Comparison of ENCODE assay signal across 16 cellular contexts in the genomic region with DNA sequence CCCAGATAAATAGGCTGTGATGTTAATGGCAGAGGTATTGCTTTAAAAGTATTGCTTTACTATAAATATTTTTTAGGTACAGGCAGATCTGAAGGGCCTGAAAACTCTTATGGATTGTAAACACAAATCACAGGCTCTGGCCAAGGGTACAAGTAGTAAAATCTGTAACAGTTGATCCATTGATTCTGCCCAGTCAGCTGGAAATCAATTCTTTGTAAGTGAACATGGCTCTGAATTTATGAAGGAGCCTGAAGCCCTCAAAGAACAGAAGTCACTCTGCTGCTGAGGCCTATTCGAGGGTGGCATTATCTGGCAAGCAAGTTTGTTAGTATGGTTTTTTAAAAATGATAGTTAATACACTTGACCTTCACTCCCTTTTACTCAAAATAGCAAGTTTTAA.
A peak's percentile ranks its signal among the peaks of the same experiment; 100 is the strongest.
DNase-seq lines count a peak whose midpoint lies in the region; ATAC-seq, FAIRE-seq and TF ChIP-seq lines count a peak whose summit lies in the region.
"Had no signal": no experiment of that assay in that cellular context is flagged by ENCODE, and none has a peak within 500 bp of the region (broad histone marks: within the 10 kb centered on the region; RNA-seq: fewer than 3 reads in every experiment).

No MANE protein-coding gene starts in this region.

- DNase-seq in HepG2 (ENCODE audit: low spot score) (no peak), right lobe of liver (no peak), cerebellar cortex (ENCODE audit: low spot score) (peak; percentile 8), midbrain (lab: John Stamatoyannopoulos, UW) (peak; percentile 24), HTR-8/SVneo (ENCODE audit: insufficient read length, low spot score) (no peak), NCI-H82 treated with DMSO at 0.1 percent for 48 hours (lab: John Stamatoyannopoulos, UW; ENCODE audit: unreplicated experiment) (no peak)
- DNase-seq in stimulated activated CD4-positive, alpha-beta T cell treated with anti-CD3 and anti-CD28 coated beads, Interleukin-15, amount 100 ng/mL, for 24 hours: no peak
- DNase-seq: Caco-2; CD8-positive, alpha-beta T cell; DND-41; GF-D8 had no signal

- CTCF ChIA-PET in HepG2 (lab: Yijun Ruan, JAX; ENCODE audit: low intra/inter-chr PET ratio, low total read pairs): no interaction called here

- no peaks in the 10 kb centered on the region for H3K79me2 ChIP-seq in HepG2 (ENCODE audit: insufficient read depth, low read length)

- no peak for TF ChIP-seq POLR2A in HepG2 (IDR thresholded peaks at IDR 0.05; ENCODE audit: insufficient read depth in 1 of 2, low read depth in 2 of 2, low read length in 2 of 2)
- no peak for TF ChIP-seq POLR2A in right lobe of liver (IDR thresholded peaks at IDR 0.05)

- no peak overlapping the region for H3K9ac ChIP-seq in HepG2 (ENCODE audit: insufficient read depth, low read depth, low read length)

- POLR2A ChIA-PET in HepG2 (lab: Yijun Ruan, JAX): no interaction called here

- no peaks in the 10 kb centered on the region for H3K27me3 ChIP-seq in HepG2 (ENCODE audit: control insufficient read depth in 1 of 2, insufficient read depth in 2 of 2, low read length in 2 of 2)
- H3K27me3 ChIP-seq in right lobe of liver: no peaks in the 10 kb centered on the region

- H3K36me3 ChIP-seq in HepG2 (replicated peaks in 1 of 2; ENCODE audit: control insufficient read depth in 1 of 2, insufficient read depth in 2 of 2, low read length in 2 of 2): no peaks in the 10 kb centered on the region
- no peaks in the 10 kb centered on the region for H3K36me3 ChIP-seq in right lobe of liver

- in situ Hi-C loops in HepG2 (cut with HindIII; ENCODE audit: extremely low pct_ligation_motif_present, low pct_unique_long_range_greater_than_20kb): no loop called here

- no peak for TF ChIP-seq EP300 in HepG2 (IDR thresholded peaks at IDR 0.05; ENCODE audit: low read depth in 2 of 2, low read length in 2 of 2)
- no peak for TF ChIP-seq EP300 in HepG2 (CRISPR knock-in tag; IDR thresholded peaks at IDR 0.05; ENCODE audit: borderline replicate concordance)

- intact Hi-C loops in HepG2 (cut with micrococcal nuclease; ENCODE audit: unreplicated experiment): no loop called here
- intact Hi-C loops in right lobe of liver (cut with DNase I): no loop called here

- ATAC-seq in HepG2: no peak
- ATAC-seq in right lobe of liver: no peak
- no peak for ATAC-seq in GM21367 (IDR thresholded peaks at IDR 0.05; ENCODE audit: unreplicated experiment)
- ATAC-seq: CD8-positive, alpha-beta T cell; HCT116 had no signal

- no peak overlapping the region for H3K4me2 ChIP-seq in HepG2 (ENCODE audit: low read depth, low read length)

- no peak overlapping the region for H2AFZ ChIP-seq in HepG2 (ENCODE audit: low read length)

- no peaks in the 10 kb centered on the region for H3K4me1 ChIP-seq in HepG2 (ENCODE audit: insufficient read depth, low read length)
- no peaks in the 10 kb centered on the region for H3K4me1 ChIP-seq in right lobe of liver
- H3K4me1 ChIP-seq: Caco-2 had no signal

- FAIRE-seq in HepG2 (lab: Jason Lieb, UNC) (no peak), HTR-8/SVneo (lab: Jason Lieb, UNC) (no peak)
- FAIRE-seq: GM19239, H1 had no signal

- no peaks in the 10 kb centered on the region for H4K20me1 ChIP-seq in HepG2 (ENCODE audit: insufficient read depth, low read length)

- H3K4me3 ChIP-seq in HepG2 (replicated peaks in 1 of 3; ENCODE audit: insufficient read depth in 1 of 3, low read depth in 2 of 3, low read length in 3 of 3) (no peak overlapping the region), right lobe of liver (no peak overlapping the region)

- TF ChIP-seq RAD21 in HepG2 (CRISPR knock-in tag; IDR thresholded peaks at IDR 0.05): no peak

- TF ChIP-seq CTCF in HepG2 (CRISPR knock-in tag; IDR thresholded peaks at IDR 0.05) (no peak), right lobe of liver (IDR thresholded peaks at IDR 0.05) (no peak)

- WGBS in HepG2 (ENCODE audit: low lambda C conversion rate): 0% methylated on average over 1 of the region's 1 CpG
- 24% methylated on average over 1 of the region's 1 CpG for WGBS in right lobe of liver (ENCODE audit: insufficient coverage, low coverage, low lambda C conversion rate, missing lambda C conversion rate)

- BruUV-seq in HepG2 (replicated peaks; lab: Mats Ljungman, UMichigan): no TSS peak

- H3K9me3 ChIP-seq in HepG2 (ENCODE audit: low read length): peaks cover 79% of the 10 kb centered on the region
- no peaks in the 10 kb centered on the region for H3K9me3 ChIP-seq in right lobe of liver
- H3K9me3 ChIP-seq: Caco-2 had no signal

- H3K27ac ChIP-seq in HepG2 (ENCODE audit: extremely low read length, insufficient read depth, low read length) (no peak overlapping the region), right lobe of liver (no peak overlapping the region)
- H3K27ac ChIP-seq: 22Rv1 had no signal

TF ChIP-seq in HepG2, 621 proteins besides CTCF, POLR2A, EP300 and RAD21:
- TF ChIP-seq SMC3 (IDR thresholded peaks at IDR 0.05; ENCODE audit: low read length) (no peak), TEAD3 (CRISPR knock-in tag; optimal IDR thresholded peaks at IDR 0.05; ENCODE audit: borderline replicate concordance) (no peak), JUND (CRISPR knock-in tag; IDR thresholded peaks at IDR 0.05) (no peak), KMT2B (CRISPR knock-in tag; IDR thresholded peaks at IDR 0.05) (no peak), MAFF (IDR thresholded peaks at IDR 0.05; ENCODE audit: low read depth, low read length) (peak; percentile 56), THYN1 (CRISPR knock-in tag; IDR thresholded peaks at IDR 0.05; ENCODE audit: borderline replicate concordance, low read depth) (no peak), ZNF17 (CRISPR knock-in tag; IDR thresholded peaks at IDR 0.05) (no peak), CENPT (CRISPR knock-in tag; IDR thresholded peaks at IDR 0.05; ENCODE audit: low read depth) (no peak), MAFK (conservative IDR thresholded peaks at IDR 0.05 in 1 of 2, IDR thresholded peaks at IDR 0.05 in 1 of 2; ENCODE audit: low read length in 2 of 2) (peak; percentile 46 to 69; a peak in 3 of 4 replicates), KLF16 (CRISPR knock-in tag; IDR thresholded peaks at IDR 0.05) (no peak), RORA (CRISPR knock-in tag; IDR thresholded peaks at IDR 0.05) (no peak), SALL1 (CRISPR knock-in tag; IDR thresholded peaks at IDR 0.05) (no peak), ERF (CRISPR knock-in tag; IDR thresholded peaks at IDR 0.05) (no peak), SETDB1 (CRISPR knock-in tag; IDR thresholded peaks at IDR 0.05; ENCODE audit: borderline replicate concordance) (no peak)
- TF ChIP-seq, protein P1, sequence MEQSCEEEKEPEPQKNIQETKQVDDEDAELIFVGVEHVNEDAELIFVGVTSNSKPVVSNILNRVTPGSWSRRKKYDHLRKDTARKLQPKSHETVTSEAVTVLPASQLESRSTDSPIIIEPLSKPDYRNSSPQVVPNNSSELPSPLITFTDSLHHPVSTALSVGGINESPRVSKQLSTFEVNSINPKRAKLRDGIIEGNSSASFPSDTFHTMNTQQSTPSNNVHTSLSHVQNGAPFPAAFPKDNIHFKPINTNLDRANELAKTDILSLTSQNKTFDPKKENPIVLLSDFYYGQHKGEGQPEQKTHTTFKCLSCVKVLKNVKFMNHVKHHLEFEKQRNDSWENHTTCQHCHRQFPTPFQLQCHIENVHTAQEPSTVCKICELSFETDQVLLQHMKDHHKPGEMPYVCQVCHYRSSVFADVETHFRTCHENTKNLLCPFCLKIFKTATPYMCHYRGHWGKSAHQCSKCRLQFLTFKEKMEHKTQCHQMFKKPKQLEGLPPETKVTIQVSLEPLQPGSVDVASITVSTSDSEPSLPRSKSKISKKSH (CRISPR knock-in tag; IDR thresholded peaks at IDR 0.05; ENCODE audit: borderline replicate concordance): no peak
- TF ChIP-seq, protein P2, sequence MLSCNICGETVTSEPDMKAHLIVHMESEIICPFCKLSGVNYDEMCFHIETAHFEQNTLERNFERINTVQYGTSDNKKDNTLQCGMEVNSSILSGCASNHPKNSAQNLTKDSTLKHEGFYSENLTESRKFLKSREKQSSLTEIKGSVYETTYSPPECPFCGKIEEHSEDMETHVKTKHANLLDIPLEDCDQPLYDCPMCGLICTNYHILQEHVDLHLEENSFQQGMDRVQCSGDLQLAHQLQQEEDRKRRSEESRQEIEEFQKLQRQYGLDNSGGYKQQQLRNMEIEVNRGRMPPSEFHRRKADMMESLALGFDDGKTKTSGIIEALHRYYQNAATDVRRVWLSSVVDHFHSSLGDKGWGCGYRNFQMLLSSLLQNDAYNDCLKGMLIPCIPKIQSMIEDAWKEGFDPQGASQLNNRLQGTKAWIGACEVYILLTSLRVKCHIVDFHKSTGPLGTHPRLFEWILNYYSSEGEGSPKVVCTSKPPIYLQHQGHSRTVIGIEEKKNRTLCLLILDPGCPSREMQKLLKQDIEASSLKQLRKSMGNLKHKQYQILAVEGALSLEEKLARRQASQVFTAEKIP (CRISPR knock-in tag; IDR thresholded peaks at IDR 0.05; ENCODE audit: borderline replicate concordance): no peak
- TF ChIP-seq, protein P3, sequence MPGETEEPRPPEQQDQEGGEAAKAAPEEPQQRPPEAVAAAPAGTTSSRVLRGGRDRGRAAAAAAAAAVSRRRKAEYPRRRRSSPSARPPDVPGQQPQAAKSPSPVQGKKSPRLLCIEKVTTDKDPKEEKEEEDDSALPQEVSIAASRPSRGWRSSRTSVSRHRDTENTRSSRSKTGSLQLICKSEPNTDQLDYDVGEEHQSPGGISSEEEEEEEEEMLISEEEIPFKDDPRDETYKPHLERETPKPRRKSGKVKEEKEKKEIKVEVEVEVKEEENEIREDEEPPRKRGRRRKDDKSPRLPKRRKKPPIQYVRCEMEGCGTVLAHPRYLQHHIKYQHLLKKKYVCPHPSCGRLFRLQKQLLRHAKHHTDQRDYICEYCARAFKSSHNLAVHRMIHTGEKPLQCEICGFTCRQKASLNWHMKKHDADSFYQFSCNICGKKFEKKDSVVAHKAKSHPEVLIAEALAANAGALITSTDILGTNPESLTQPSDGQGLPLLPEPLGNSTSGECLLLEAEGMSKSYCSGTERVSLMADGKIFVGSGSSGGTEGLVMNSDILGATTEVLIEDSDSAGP (CRISPR knock-in tag; IDR thresholded peaks at IDR 0.05; ENCODE audit: borderline replicate concordance): no peak
- TF ChIP-seq, protein P4, sequence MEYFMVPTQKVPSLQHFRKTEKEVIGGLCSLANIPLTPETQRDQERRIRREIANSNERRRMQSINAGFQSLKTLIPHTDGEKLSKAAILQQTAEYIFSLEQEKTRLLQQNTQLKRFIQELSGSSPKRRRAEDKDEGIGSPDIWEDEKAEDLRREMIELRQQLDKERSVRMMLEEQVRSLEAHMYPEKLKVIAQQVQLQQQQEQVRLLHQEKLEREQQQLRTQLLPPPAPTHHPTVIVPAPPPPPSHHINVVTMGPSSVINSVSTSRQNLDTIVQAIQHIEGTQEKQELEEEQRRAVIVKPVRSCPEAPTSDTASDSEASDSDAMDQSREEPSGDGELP (IDR thresholded peaks at IDR 0.05; ENCODE audit: borderline replicate concordance, low read depth): no peak

Comparison
In these comparisons a context has a peak if more than half of its experiments do, and no peak if none do; other contexts are left out.
1. DNase-seq: peak in cerebellar cortex (single experiment) and midbrain (single experiment); none in HepG2 (single experiment), right lobe of liver (0 of 3), stimulated activated CD4-positive, alpha-beta T cell treated with anti-CD3 and anti-CD28 coated beads, Interleukin-15, amount 100 ng/mL, for 24 hours (single experiment), HTR-8/SVneo (single experiment) and NCI-H82 treated with DMSO at 0.1 percent for 48 hours (single experiment).